In genomic region chr11:17214338-17214737, GRCh38 we compare ENCODE assay signal across 3 cellular contexts.
A peak's percentile ranks its signal among the peaks of the same experiment; 100 is the strongest.
TF ChIP-seq lines count a peak whose summit lies in the region.

No MANE protein-coding gene starts in this region.

TF ChIP-seq in A549, 52 proteins besides CTCF, POLR2A, EP300 and RAD21:
- no peak for TF ChIP-seq MAFK (IDR thresholded peaks at IDR 0.05; ENCODE audit: partially characterized antibody)
- peak; percentile 62; the same call in 1 of the 2 replicates for TF ChIP-seq KDM1A (IDR thresholded peaks at IDR 0.05; ENCODE audit: low read depth)
TF ChIP-seq in A549: peak in this region for 1.

TF ChIP-seq in HEK293, 187 proteins besides CTCF, POLR2A, EP300 and RAD21:
- TF ChIP-seq ZNF146 (tag by site-specific recombination; IDR thresholded peaks at IDR 0.05) (peak; percentile 89), ZNF600 (tag by site-specific recombination; IDR thresholded peaks at IDR 0.05) (no peak), GLIS2 (tag by site-specific recombination; IDR thresholded peaks at IDR 0.05) (no peak), ZNF580 (tag by site-specific recombination; IDR thresholded peaks at IDR 0.05) (peak; percentile 41; the same call in 1 of the 2 replicates), ZNF18 (tag by site-specific recombination; IDR thresholded peaks at IDR 0.05) (no peak), ZNF2 (tag by site-specific recombination; IDR thresholded peaks at IDR 0.05) (no peak)
- TF ChIP-seq, protein P1, sequence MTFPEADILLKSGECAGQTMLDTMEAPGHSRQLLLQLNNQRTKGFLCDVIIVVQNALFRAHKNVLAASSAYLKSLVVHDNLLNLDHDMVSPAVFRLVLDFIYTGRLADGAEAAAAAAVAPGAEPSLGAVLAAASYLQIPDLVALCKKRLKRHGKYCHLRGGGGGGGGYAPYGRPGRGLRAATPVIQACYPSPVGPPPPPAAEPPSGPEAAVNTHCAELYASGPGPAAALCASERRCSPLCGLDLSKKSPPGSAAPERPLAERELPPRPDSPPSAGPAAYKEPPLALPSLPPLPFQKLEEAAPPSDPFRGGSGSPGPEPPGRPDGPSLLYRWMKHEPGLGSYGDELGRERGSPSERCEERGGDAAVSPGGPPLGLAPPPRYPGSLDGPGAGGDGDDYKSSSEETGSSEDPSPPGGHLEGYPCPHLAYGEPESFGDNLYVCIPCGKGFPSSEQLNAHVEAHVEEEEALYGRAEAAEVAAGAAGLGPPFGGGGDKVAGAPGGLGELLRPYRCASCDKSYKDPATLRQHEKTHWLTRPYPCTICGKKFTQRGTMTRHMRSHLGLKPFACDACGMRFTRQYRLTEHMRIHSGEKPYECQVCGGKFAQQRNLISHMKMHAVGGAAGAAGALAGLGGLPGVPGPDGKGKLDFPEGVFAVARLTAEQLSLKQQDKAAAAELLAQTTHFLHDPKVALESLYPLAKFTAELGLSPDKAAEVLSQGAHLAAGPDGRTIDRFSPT (tag by site-specific recombination; IDR thresholded peaks at IDR 0.05) = no peak
- TF ChIP-seq, protein P2, sequence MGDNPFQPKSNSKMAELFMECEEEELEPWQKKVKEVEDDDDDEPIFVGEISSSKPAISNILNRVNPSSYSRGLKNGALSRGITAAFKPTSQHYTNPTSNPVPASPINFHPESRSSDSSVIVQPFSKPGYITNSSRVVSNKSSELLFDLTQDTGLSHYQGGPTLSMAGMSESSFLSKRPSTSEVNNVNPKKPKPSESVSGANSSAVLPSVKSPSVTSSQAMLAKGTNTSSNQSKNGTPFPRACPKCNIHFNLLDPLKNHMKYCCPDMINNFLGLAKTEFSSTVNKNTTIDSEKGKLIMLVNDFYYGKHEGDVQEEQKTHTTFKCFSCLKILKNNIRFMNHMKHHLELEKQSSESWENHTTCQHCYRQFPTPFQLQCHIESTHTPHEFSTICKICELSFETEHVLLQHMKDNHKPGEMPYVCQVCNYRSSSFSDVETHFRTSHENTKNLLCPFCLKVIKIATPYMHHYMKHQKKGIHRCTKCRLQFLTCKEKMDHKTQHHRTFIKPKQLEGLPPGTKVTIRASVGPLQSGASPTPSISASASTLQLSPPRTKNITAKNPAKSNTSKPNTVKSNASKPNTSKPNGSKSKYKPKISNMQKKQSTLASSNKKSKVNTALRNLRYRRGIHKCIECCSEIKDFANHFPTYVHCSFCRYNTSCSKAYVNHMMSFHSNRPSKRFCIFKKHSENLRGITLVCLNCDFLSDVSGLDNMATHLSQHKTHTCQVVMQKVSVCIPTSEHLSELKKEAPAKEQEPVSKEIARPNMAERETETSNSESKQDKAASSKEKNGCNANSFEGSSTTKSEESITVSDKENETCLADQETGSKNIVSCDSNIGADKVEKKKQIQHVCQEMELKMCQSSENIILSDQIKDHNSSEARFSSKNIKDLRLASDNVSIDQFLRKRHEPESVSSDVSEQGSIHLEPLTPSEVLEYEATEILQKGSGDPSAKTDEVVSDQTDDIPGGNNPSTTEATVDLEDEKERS (tag by site-specific recombination; IDR thresholded peaks at IDR 0.05) = no peak

TF ChIP-seq in K562, 482 proteins besides CTCF, POLR2A, EP300 and RAD21 (continues in another document):
- TF ChIP-seq, protein P3, sequence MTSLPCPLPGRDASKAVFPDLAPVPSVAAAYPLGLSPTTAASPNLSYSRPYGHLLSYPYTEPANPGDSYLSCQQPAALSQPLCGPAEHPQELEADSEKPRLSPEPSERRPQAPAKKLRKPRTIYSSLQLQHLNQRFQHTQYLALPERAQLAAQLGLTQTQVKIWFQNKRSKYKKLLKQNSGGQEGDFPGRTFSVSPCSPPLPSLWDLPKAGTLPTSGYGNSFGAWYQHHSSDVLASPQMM (CRISPR knock-in tag; IDR thresholded peaks at IDR 0.05) = no peak
- TF ChIP-seq PCBP2 (IDR thresholded peaks at IDR 0.05; ENCODE audit: low read depth, low read length, poor library complexity, severe bottlenecking) (no peak), HCFC1 (IDR thresholded peaks at IDR 0.05; ENCODE audit: low read depth, low read length) (no peak), FOXA1 (IDR thresholded peaks at IDR 0.05; ENCODE audit: borderline replicate concordance) (no peak), SMARCA5 (IDR thresholded peaks at IDR 0.05) (peak; percentile 55; the same call in 1 of the 2 replicates), ATF6 (CRISPR knock-in tag; IDR thresholded peaks at IDR 0.05) (no peak), CREB1 (IDR thresholded peaks at IDR 0.05) (no peak), CREB1 (CRISPR knock-in tag; IDR thresholded peaks at IDR 0.05) (no peak), ZNF277 (CRISPR knock-in tag; IDR thresholded peaks at IDR 0.05; ENCODE audit: borderline replicate concordance) (no peak), ZNF197 (CRISPR knock-in tag; IDR thresholded peaks at IDR 0.05; ENCODE audit: low read depth) (no peak), MAFG (tag; conservative IDR thresholded peaks at IDR 0.05) (no peak), EGR1 (conservative IDR thresholded peaks at IDR 0.05) (no peak), MTA1 (IDR thresholded peaks at IDR 0.05; ENCODE audit: borderline replicate concordance) (no peak), SMARCA4 (IDR thresholded peaks at IDR 0.05) (no peak), NR2C1 (IDR thresholded peaks at IDR 0.05) (no peak), NR2C1 (tag; IDR thresholded peaks at IDR 0.05) (no peak), PHB2 (IDR thresholded peaks at IDR 0.05; ENCODE audit: low read depth) (no peak), SRSF3 (IDR thresholded peaks at IDR 0.05; ENCODE audit: insufficient read depth, low read length) (no peak), TRIM24 (IDR thresholded peaks at IDR 0.05) (peak in 1 of 2 experiments; percentile 32; a peak in 1 of 4 replicates), NCOA1 (IDR thresholded peaks at IDR 0.05; ENCODE audit: low read depth) (no peak), POLR2G (IDR thresholded peaks at IDR 0.05; ENCODE audit: low read depth, low read length) (no peak), PHB (CRISPR knock-in tag; IDR thresholded peaks at IDR 0.05) (no peak), ZNF175 (CRISPR knock-in tag; IDR thresholded peaks at IDR 0.05; ENCODE audit: low read depth) (no peak), TAF7 (tag; IDR thresholded peaks at IDR 0.05) (no peak), RBM25 (IDR thresholded peaks at IDR 0.05; ENCODE audit: low read depth, low read length, severe bottlenecking) (peak; percentile 92), ZNF146 (CRISPR knock-in tag; IDR thresholded peaks at IDR 0.05; ENCODE audit: unreplicated experiment) (peak; percentile 94), DIDO1 (tag; IDR thresholded peaks at IDR 0.05; ENCODE audit: low read depth) (no peak), KDM1A (IDR thresholded peaks at IDR 0.05) (peak; percentile 36 to 37; a peak in 3 of 4 replicates), MYC (IDR thresholded peaks at IDR 0.05; ENCODE audit: low read depth, low read length) (no peak), MYC (CRISPR knock-in tag; IDR thresholded peaks at IDR 0.05; ENCODE audit: borderline replicate concordance, low read depth) (no peak), GATAD2B (IDR thresholded peaks at IDR 0.05; ENCODE audit: borderline replicate concordance) (no peak), USF1 (CRISPR knock-in tag; IDR thresholded peaks at IDR 0.05) (no peak), DEAF1 (CRISPR knock-in tag; IDR thresholded peaks at IDR 0.05) (no peak), IRF2 (CRISPR knock-in tag; IDR thresholded peaks at IDR 0.05) (no peak), ATF4 (CRISPR knock-in tag; IDR thresholded peaks at IDR 0.05) (no peak), EP400 (IDR thresholded peaks at IDR 0.05) (no peak)
